7 cellular contexts compared by ENCODE assay signal in the genomic region with DNA sequence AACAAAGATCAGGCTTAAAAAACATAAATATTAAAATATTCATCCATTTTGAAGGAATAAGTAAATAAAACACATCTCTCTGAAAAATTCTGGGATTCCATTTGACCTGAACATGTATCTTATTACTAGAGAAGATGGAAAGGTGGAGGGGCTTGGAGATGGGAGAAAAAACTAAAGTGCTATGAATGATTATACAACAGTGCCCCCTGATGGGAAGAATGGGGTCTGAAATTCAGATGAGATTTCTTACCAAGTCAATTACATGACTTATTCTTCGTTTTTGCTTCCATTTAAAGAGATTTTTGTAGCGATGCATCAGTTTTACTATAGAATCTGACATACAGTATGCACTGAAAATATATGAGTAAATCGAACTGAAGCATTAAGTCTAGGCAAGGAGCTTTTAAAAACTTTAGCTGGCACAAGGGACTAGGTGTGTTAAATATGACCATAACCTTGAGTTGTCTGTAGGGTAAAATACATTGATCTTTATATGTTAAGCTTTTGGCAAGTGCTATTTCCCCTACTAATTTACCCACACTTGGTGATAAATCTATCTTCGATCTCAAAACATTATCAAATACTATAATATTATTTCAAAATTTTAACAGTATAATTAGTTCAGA.
DNase-seq lines count a peak whose midpoint lies in the region; ATAC-seq, FAIRE-seq and TF ChIP-seq lines count a peak whose summit lies in the region.

No MANE protein-coding gene starts in this region.

- no peak overlapping the region for H3K4me3 ChIP-seq in WI38 (ENCODE audit: low read depth, low read length)

- H3K27me3 Mint-ChIP-seq in stimulated activated memory B cell treated with anti-CD40 and anti-IgM and Interleukin-4, amounts not matched to agents 10 μg/mL and 1 μg/mL and 100 μg/mL, for 72 hours: no peaks in the 10 kb centered on the region

- H3K27ac Mint-ChIP-seq in stimulated activated memory B cell treated with anti-CD40 and anti-IgM and Interleukin-4, amounts not matched to agents 10 μg/mL and 1 μg/mL and 100 μg/mL, for 72 hours: no peak overlapping the region

- H3K9me3 Mint-ChIP-seq in stimulated activated memory B cell treated with anti-CD40 and anti-IgM and Interleukin-4, amounts not matched to agents 10 μg/mL and 1 μg/mL and 100 μg/mL, for 72 hours: peaks cover 5% of the 10 kb centered on the region

- H3K4me1 Mint-ChIP-seq in stimulated activated memory B cell treated with anti-CD40 and anti-IgM and Interleukin-4, amounts not matched to agents 10 μg/mL and 1 μg/mL and 100 μg/mL, for 72 hours: no peaks in the 10 kb centered on the region

- no peak overlapping the region for H3K4me3 Mint-ChIP-seq in stimulated activated memory B cell treated with anti-CD40 and anti-IgM and Interleukin-4, amounts not matched to agents 10 μg/mL and 1 μg/mL and 100 μg/mL, for 72 hours

- FAIRE-seq in GM19239 (lab: Jason Lieb, UNC): no peak

- H3K36me3 Mint-ChIP-seq in stimulated activated memory B cell treated with anti-CD40 and anti-IgM and Interleukin-4, amounts not matched to agents 10 μg/mL and 1 μg/mL and 100 μg/mL, for 72 hours: no peaks in the 10 kb centered on the region

- DNase-seq in GM19239 (ENCODE audit: insufficient read length, low spot score) (peak; percentile 1), NCI-H1105 treated with DMSO at 0.1 percent for 48 hours (lab: John Stamatoyannopoulos, UW) (peak; percentile 55), kidney tubule cell (ENCODE audit: low spot score) (peak; percentile 36)

- ATAC-seq in stimulated activated memory B cell treated with anti-CD40 and anti-IgM and Interleukin-4, amounts not matched to agents 10 μg/mL and 1 μg/mL and 100 μg/mL, for 72 hours: no peak
- ATAC-seq in GM18498 (IDR thresholded peaks at IDR 0.05; ENCODE audit: unreplicated experiment) (no peak), HG02623 (IDR thresholded peaks at IDR 0.05; ENCODE audit: unreplicated experiment) (no peak)

- peak; percentile 46; the same call in 1 of the 2 replicates for TF ChIP-seq CTCF in WI38 (IDR thresholded peaks at IDR 0.05; ENCODE audit: low read depth, low read length)

Comparison
In these comparisons a context has a peak if more than half of its experiments do, and no peak if none do; other contexts are left out.
1. DNase-seq: peak in every context shown above with its lines; median percentile 55 in NCI-H1105 treated with DMSO at 0.1 percent for 48 hours; 36 in kidney tubule cell; 1 in GM19239.